In the genomic region with DNA sequence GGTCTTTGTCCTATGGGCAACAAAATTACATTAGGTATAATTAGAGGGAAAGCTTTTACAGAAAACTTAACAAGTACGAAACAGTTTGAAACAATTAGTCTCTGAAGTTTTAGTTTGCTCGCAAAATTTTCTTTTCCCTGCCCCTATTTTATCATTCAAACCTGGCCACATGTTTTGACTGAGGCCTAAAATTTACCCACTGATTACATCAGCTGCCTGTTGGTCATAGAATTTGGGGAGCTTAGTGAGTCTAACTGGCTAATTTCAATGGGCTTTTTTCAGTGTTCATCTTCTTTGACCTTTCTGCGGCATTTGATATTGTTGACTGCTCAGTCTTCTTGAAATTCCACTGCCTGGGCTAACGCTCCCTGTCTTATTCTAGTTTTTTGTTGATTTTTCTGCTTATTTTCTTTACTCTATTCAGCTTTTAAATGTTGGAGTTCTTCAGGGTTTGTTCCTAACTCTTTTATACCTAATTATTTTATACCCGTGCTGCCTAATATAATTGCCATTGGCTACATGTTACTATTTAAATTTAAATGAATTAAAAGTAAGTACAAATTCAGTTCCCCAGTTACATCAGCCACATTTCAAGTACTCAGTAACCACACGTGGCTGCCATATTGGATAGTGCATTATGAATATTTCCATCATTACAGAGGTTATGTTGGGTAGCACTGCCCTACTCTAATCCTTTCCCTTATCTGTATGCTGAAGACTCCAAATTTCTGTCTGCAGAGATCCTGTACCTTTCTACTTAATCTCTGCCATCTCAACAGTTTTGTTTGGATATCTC, we compare ENCODE assay signal across 22 cellular contexts.
"Had no signal": no experiment of that assay in that cellular context is flagged by ENCODE, and none has a peak within 500 bp of the region (broad histone marks: within the 10 kb centered on the region; RNA-seq: fewer than 3 reads in every experiment).

No MANE protein-coding gene starts in this region.

- H3K27me3 ChIP-seq: esophagus squamous epithelium, right atrium auricular region, suprapubic skin, vagina had no signal

- H3K4me3 Mint-ChIP-seq: effector memory CD8-positive, alpha-beta T cell; memory B cell; natural killer cell treated with Interleukin-12 subunit alpha and Interleukin-12 subunit beta and Interleukin-15 and Interleukin-18, amount 100 ng/mL, for 72 hours; stimulated activated naive CD8-positive, alpha-beta T cell treated with anti-CD3 and anti-CD28 coated beads, Interleukin-15, amount 100 ng/mL, for 72 hours had no signal

- H3K4me3 ChIP-seq: esophagus squamous epithelium, lung, prostate gland, right atrium auricular region, smooth muscle cell, suprapubic skin, vagina had no signal

- H3K4me1 ChIP-seq: esophagus squamous epithelium, prostate gland, right atrium auricular region, suprapubic skin, vagina had no signal

- H3K36me3 ChIP-seq: prostate gland had no signal

- H3K27ac ChIP-seq: esophagus squamous epithelium, prostate gland, right atrium auricular region, suprapubic skin, vagina had no signal

- H3K9me3 ChIP-seq: esophagus squamous epithelium, prostate gland, right atrium auricular region, suprapubic skin, vagina had no signal

- H3K36me3 Mint-ChIP-seq: natural killer cell treated with Interleukin-12 subunit alpha and Interleukin-12 subunit beta and Interleukin-15 and Interleukin-18, amount 100 ng/mL, for 72 hours had no signal

- H3K4me2 ChIP-seq: smooth muscle cell had no signal

- H3K4me1 Mint-ChIP-seq: stimulated activated naive CD8-positive, alpha-beta T cell treated with anti-CD3 and anti-CD28 coated beads, Interleukin-15, amount 100 ng/mL, for 72 hours had no signal

- ATAC-seq: effector memory CD8-positive, alpha-beta T cell; left lobe of liver; natural killer cell treated with Interleukin-12 subunit alpha and Interleukin-12 subunit beta and Interleukin-15 and Interleukin-18, amount 100 ng/mL, for 72 hours; sciatic nerve; stimulated activated naive CD8-positive, alpha-beta T cell treated with anti-CD3 and anti-CD28 coated beads, Interleukin-15, amount 100 ng/mL, for 72 hours had no signal

- H3K27ac Mint-ChIP-seq: effector memory CD8-positive, alpha-beta T cell; memory B cell; natural killer cell treated with Interleukin-12 subunit alpha and Interleukin-12 subunit beta and Interleukin-15 and Interleukin-18, amount 100 ng/mL, for 72 hours had no signal

- DNase-seq: cortex of kidney; effector memory CD8-positive, alpha-beta T cell; esophagus squamous epithelium; kidney; nucleus accumbens; stimulated activated CD4-positive, alpha-beta T cell treated with anti-CD3 and anti-CD28 coated beads, Interleukin-12 subunit alpha, Interleukin-12 subunit beta, amount 100 ng/mL, for 4 hours; stimulated activated CD4-positive, alpha-beta T cell treated with anti-CD3 and anti-CD28 coated beads, Interleukin-1b, Interleukin-23, amount 100 ng/mL, for 48 hours; stimulated activated CD4-positive, alpha-beta T cell treated with anti-CD3 and anti-CD28 coated beads, Interleukin-4, amount 100 ng/mL, for 1 hour; stimulated activated CD8-positive, alpha-beta memory T cell treated with anti-CD3 and anti-CD28 coated beads, Interleukin-4, amount 100 ng/mL, for 48 hours; stimulated activated naive CD4-positive, alpha-beta T cell; stimulated activated naive CD8-positive, alpha-beta T cell treated with anti-CD3 and anti-CD28 coated beads, Interleukin-15, amount 100 ng/mL, for 72 hours; trophoblast cell had no signal

- H3K27me3 Mint-ChIP-seq: effector memory CD8-positive, alpha-beta T cell; memory B cell; natural killer cell treated with Interleukin-12 subunit alpha and Interleukin-12 subunit beta and Interleukin-15 and Interleukin-18, amount 100 ng/mL, for 72 hours; stimulated activated naive CD8-positive, alpha-beta T cell treated with anti-CD3 and anti-CD28 coated beads, Interleukin-15, amount 100 ng/mL, for 72 hours had no signal

- H3K9me3 Mint-ChIP-seq: effector memory CD8-positive, alpha-beta T cell; memory B cell; natural killer cell treated with Interleukin-12 subunit alpha and Interleukin-12 subunit beta and Interleukin-15 and Interleukin-18, amount 100 ng/mL, for 72 hours; stimulated activated naive CD8-positive, alpha-beta T cell treated with anti-CD3 and anti-CD28 coated beads, Interleukin-15, amount 100 ng/mL, for 72 hours had no signal
